9 cellular contexts compared by ENCODE assay signal in genomic region chrX:40544343-40545250, GRCh38. TPM values are rescaled to one million over a fixed set of nuclear protein-coding genes. Genes with fewer than 3 reads are reported as not detected.
DNase-seq lines count a peak whose midpoint lies in the region; TF ChIP-seq lines count a peak whose summit lies in the region.
"Had no signal": no experiment of that assay in that cellular context is flagged by ENCODE, and none has a peak within 500 bp of the region (broad histone marks: within the 10 kb centered on the region; RNA-seq: fewer than 3 reads in every experiment).

No MANE protein-coding gene starts in this region.

- no peaks in the 10 kb centered on the region for H3K36me3 ChIP-seq in esophagus squamous epithelium
- H3K36me3 ChIP-seq: stomach had no signal

- WGBS in esophagus squamous epithelium, 2 donors = 24 to 45% methylated on average over 7 to 13 of the region's 13 CpGs

- H3K4me3 ChIP-seq in esophagus squamous epithelium = no peak overlapping the region
- H3K4me3 ChIP-seq: stomach had no signal

- peaks cover 4 to 18% (median 6%) of the 10 kb centered on the region in 3 donors for H3K4me1 ChIP-seq in esophagus squamous epithelium

- no peaks in the 10 kb centered on the region for H3K27me3 ChIP-seq in esophagus squamous epithelium

- peak; percentile 21 for DNase-seq in ELR (ENCODE audit: low read depth)
- peak; percentile 91 for DNase-seq in OCI-M1 (lab: John Stamatoyannopoulos, UW)
- no peak for DNase-seq in esophagus squamous epithelium (lab: John Stamatoyannopoulos, UW)
- DNase-seq in renal cortical epithelial cell (ENCODE audit: low read depth) = peak; percentile 30
- DNase-seq in SIG-M5 treated with dmso at 0.1 percent for 504 hours (lab: John Stamatoyannopoulos, UW; ENCODE audit: unreplicated experiment) = no peak
- no peak for DNase-seq in NCI-H2107 (lab: John Stamatoyannopoulos, UW)
- no peak for DNase-seq in posterior cingulate gyrus
- DNase-seq: left colon, stomach had no signal

- intact Hi-C loops in esophagus squamous epithelium (cut with DNase I) (no loop called here), posterior cingulate gyrus (cut with DNase I) (loop anchor here (10.0 kb wide), 3 partner anchors 100 to 710 kb away; partner anchors contain the start of gene CXorf38)

- no peaks in the 10 kb centered on the region for H3K9me3 ChIP-seq in esophagus squamous epithelium
- H3K9me3 ChIP-seq: stomach had no signal

- no peak for TF ChIP-seq POLR2A in esophagus squamous epithelium (IDR thresholded peaks at IDR 0.05)

- peak overlapping the region in 3 of 4 donors; percentile 22 to 61 (median 30) for H3K27ac ChIP-seq in esophagus squamous epithelium
- H3K27ac ChIP-seq: stomach had no signal

- TF ChIP-seq CTCF in esophagus squamous epithelium (IDR thresholded peaks at IDR 0.05) = no peak

RNA-seq across cellular contexts. Expression of gene ATP6AP2, which starts 36.2 kb away (rescaled TPM):
- 100 to 1,000 TPM in 1 of 4 donors, 10 to 100 TPM in 3; 62.9 to 102 (median 67.3) TPM for total RNA-seq in esophagus squamous epithelium
- 115 and 169 TPM in 2 replicates for total RNA-seq in renal cortical epithelial cell

Comparison
In these comparisons a context has a peak if more than half of its experiments do, and no peak if none do; other contexts are left out.
1. DNase-seq: peak in ELR (single experiment), OCI-M1 (single experiment) and renal cortical epithelial cell (single experiment); none in esophagus squamous epithelium (single experiment), SIG-M5 treated with dmso at 0.1 percent for 504 hours (single experiment), NCI-H2107 (single experiment) and posterior cingulate gyrus (0 of 10).